In the genomic region with DNA sequence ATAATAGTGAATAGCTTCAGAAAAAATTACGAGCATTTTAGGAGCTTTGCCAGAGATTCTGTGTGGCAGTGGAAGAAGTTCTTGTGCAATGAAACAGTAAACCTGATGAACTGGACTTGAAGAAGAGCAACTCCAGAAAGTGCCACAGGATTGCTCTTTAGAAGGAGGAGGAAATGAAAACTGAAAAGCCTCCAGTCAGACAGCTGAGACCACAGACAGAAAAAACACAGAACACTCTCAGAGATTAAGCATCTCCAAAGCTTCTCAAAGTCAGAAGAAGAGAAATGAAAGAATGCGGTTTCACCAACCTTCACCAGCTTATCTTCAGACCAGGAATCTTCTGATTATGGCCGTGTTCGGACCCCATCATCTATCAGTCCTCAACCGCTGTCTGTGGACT, we compare ENCODE assay signal across 20 cellular contexts.
"Had no signal": no experiment of that assay in that cellular context is flagged by ENCODE, and none has a peak within 500 bp of the region (broad histone marks: within the 10 kb centered on the region; RNA-seq: fewer than 3 reads in every experiment).

No MANE protein-coding gene starts in this region.

- DNase-seq: colonic mucosa; dermis blood vessel endothelial cell; effector CD4-positive, alpha-beta T cell; endodermal cell; foreskin melanocyte; head of caudate nucleus; hypothalamus; kidney glomerular epithelial cell; mesendoderm; naive B cell; posterior cingulate gyrus; spleen; stimulated activated CD4-positive, alpha-beta T cell treated with anti-CD3 and anti-CD28 coated beads, Interleukin-15, amount 100 ng/mL, for 24 hours; stimulated activated CD4-positive, alpha-beta T cell treated with anti-CD3 and anti-CD28 coated beads, Interleukin-1b, Interleukin-23, amount 100 ng/mL, for 48 hours; stimulated activated CD4-positive, alpha-beta T cell treated with anti-CD3 and anti-CD28 coated beads, Interleukin-4, amount 100 ng/mL, for 24 hours; testis; upper lobe of right lung had no signal

- H3K36me3 ChIP-seq: colonic mucosa, neutrophil, spleen, tibial nerve, upper lobe of right lung had no signal

- H3K4me3 ChIP-seq: colonic mucosa, spleen, testis, tibial nerve, upper lobe of right lung had no signal

- H3K27me3 ChIP-seq: colonic mucosa, neutrophil, spleen, testis, tibial nerve, upper lobe of right lung had no signal

- H3K27ac ChIP-seq: colonic mucosa, neutrophil, spleen, testis, tibial nerve, upper lobe of right lung had no signal

- H3K4me1 ChIP-seq: colonic mucosa, spleen, testis, tibial nerve, upper lobe of right lung had no signal

- H3K9me3 ChIP-seq: colonic mucosa, neutrophil, spleen, testis, tibial nerve, upper lobe of right lung had no signal

- ATAC-seq: sciatic nerve had no signal
